10 cellular contexts compared by ENCODE assay signal in the genomic region with DNA sequence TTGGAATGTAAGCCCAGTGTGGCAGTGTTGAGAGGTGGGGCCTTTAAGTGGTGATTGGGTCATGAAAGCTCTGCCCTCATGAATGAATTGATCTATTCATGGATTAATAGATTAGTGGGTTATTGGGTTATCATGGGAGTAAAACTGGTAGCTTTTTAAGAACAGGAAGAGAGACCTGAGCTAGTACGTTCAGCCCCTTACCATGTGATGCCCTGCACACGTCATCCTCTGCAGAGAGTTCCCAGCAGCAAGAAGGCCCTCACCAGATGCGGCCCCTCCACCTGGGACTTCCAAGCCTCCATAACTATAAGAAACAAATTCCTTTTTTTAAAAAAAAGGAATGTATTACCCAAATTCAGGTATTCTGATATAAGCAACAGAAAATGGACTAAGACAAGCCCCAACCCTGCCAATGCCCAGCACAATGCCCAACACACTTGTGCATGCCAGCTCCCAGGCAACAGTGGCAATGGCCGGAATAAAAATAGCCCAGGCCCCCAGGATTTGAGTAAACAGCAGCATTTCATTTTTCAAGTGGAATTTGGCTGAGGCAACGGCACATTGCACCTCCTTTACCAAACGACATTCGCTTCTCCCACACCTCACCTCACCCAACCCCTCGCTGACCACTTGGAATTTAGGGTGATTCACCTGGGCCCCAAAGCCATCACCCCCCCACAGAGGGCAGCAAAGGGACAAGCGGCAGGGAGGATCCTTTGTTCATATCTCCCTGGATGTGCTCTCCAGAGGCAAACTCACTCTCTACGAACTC.
DNase-seq lines count a peak whose midpoint lies in the region; ATAC-seq and TF ChIP-seq lines count a peak whose summit lies in the region.
"Had no signal": no experiment of that assay in that cellular context is flagged by ENCODE, and none has a peak within 500 bp of the region (broad histone marks: within the 10 kb centered on the region; RNA-seq: fewer than 3 reads in every experiment).

No MANE protein-coding gene starts in this region.

- no peak for ATAC-seq in central memory CD8-positive, alpha-beta T cell (replicated peaks; ENCODE audit: extremely low read depth, poor library complexity, severe bottlenecking)
- ATAC-seq in stimulated activated effector memory CD8-positive, alpha-beta T cell treated with anti-CD3 and anti-CD28 coated beads, Interleukin-12 subunit alpha, Interleukin-12 subunit beta, amount 100 ng/mL, for 72 hours = no peak
- ATAC-seq in GM18870 (IDR thresholded peaks at IDR 0.05; ENCODE audit: unreplicated experiment) = no peak
- ATAC-seq: left lobe of liver had no signal

- H3K27ac Mint-ChIP-seq in central memory CD8-positive, alpha-beta T cell (ENCODE audit: low read depth) = peak overlapping the region; percentile 88
- peak overlapping the region; percentile 77 for H3K27ac Mint-ChIP-seq in stimulated activated effector memory CD8-positive, alpha-beta T cell treated with anti-CD3 and anti-CD28 coated beads, Interleukin-12 subunit alpha, Interleukin-12 subunit beta, amount 100 ng/mL, for 72 hours

- peak overlapping the region; percentile 53 for H3K4me3 Mint-ChIP-seq in central memory CD8-positive, alpha-beta T cell
- peak overlapping the region; percentile 15 for H3K4me3 Mint-ChIP-seq in stimulated activated effector memory CD8-positive, alpha-beta T cell treated with anti-CD3 and anti-CD28 coated beads, Interleukin-12 subunit alpha, Interleukin-12 subunit beta, amount 100 ng/mL, for 72 hours

- DNase-seq in M059J (ENCODE audit: low read depth) (peak; percentile 63), kidney glomerular epithelial cell (lab: John Stamatoyannopoulos, UW) (peak; percentile 48), OCI-M1 (lab: John Stamatoyannopoulos, UW) (no peak), GM20000 (ENCODE audit: low spot score) (no peak), NCI-H2227 treated with DMSO at 0.1 percent for 48 hours (lab: John Stamatoyannopoulos, UW) (no peak)
- DNase-seq in central memory CD8-positive, alpha-beta T cell (ENCODE audit: low spot score in 2 of 2) = no peak
- DNase-seq in stimulated activated effector memory CD8-positive, alpha-beta T cell treated with anti-CD3 and anti-CD28 coated beads, Interleukin-12 subunit alpha, Interleukin-12 subunit beta, amount 100 ng/mL, for 72 hours (ENCODE audit: low spot score in 2 of 2) = no peak
- DNase-seq: NCI-H1694 had no signal

- H3K36me3 Mint-ChIP-seq in central memory CD8-positive, alpha-beta T cell (ENCODE audit: insufficient read depth) = no peaks in the 10 kb centered on the region
- H3K36me3 Mint-ChIP-seq in stimulated activated effector memory CD8-positive, alpha-beta T cell treated with anti-CD3 and anti-CD28 coated beads, Interleukin-12 subunit alpha, Interleukin-12 subunit beta, amount 100 ng/mL, for 72 hours = no peaks in the 10 kb centered on the region

- no peaks in the 10 kb centered on the region for H3K27me3 Mint-ChIP-seq in central memory CD8-positive, alpha-beta T cell

- H3K9me3 Mint-ChIP-seq in central memory CD8-positive, alpha-beta T cell = no peaks in the 10 kb centered on the region
- no peaks in the 10 kb centered on the region for H3K9me3 Mint-ChIP-seq in stimulated activated effector memory CD8-positive, alpha-beta T cell treated with anti-CD3 and anti-CD28 coated beads, Interleukin-12 subunit alpha, Interleukin-12 subunit beta, amount 100 ng/mL, for 72 hours

- peaks cover 41% of the 10 kb centered on the region for H3K4me1 Mint-ChIP-seq in central memory CD8-positive, alpha-beta T cell
- peaks cover 45% of the 10 kb centered on the region for H3K4me1 Mint-ChIP-seq in stimulated activated effector memory CD8-positive, alpha-beta T cell treated with anti-CD3 and anti-CD28 coated beads, Interleukin-12 subunit alpha, Interleukin-12 subunit beta, amount 100 ng/mL, for 72 hours

- no peak for TF ChIP-seq CTCF in GM20000 (IDR thresholded peaks at IDR 0.05; ENCODE audit: extremely low read depth, missing control alignments)

Comparison
In these comparisons a context has a peak if more than half of its experiments do, and no peak if none do; other contexts are left out.
1. DNase-seq: peak in M059J (single experiment) and kidney glomerular epithelial cell (single experiment); none in central memory CD8-positive, alpha-beta T cell (0 of 2), stimulated activated effector memory CD8-positive, alpha-beta T cell treated with anti-CD3 and anti-CD28 coated beads, Interleukin-12 subunit alpha, Interleukin-12 subunit beta, amount 100 ng/mL, for 72 hours (0 of 2), OCI-M1 (single experiment), GM20000 (single experiment) and NCI-H2227 treated with DMSO at 0.1 percent for 48 hours (single experiment).